30 cellular contexts compared by ENCODE assay signal in the genomic region with DNA sequence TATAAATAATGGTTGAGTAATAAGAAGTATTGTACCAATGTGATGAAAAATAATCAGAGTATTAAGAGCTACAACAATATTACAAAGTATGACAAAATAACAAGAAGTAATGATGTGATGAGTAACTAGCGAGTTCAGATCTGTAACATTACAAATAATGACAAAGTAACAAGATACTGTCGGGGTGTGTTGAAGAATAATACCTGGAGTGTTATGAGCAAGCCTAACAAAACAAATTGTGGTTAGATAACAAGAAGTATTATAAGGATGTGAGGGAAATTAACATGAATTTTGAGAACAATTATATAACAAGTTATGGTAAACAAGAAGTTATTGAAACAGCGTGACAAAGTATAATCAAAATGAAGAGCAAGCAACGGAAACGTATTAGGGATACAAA. TPM values are rescaled to one million over a fixed set of nuclear protein-coding genes. Genes with fewer than 3 reads are reported as not detected.
DNase-seq lines count a peak whose midpoint lies in the region; ATAC-seq, FAIRE-seq and TF ChIP-seq lines count a peak whose summit lies in the region.
"Had no signal": no experiment of that assay in that cellular context is flagged by ENCODE, and none has a peak within 500 bp of the region (broad histone marks: within the 10 kb centered on the region; RNA-seq: fewer than 3 reads in every experiment).

No MANE protein-coding gene starts in this region.

- TF ChIP-seq POLR2A in K562 (conservative IDR thresholded peaks at IDR 0.05) (no peak), testis (IDR thresholded peaks at IDR 0.05) (no peak)

- H3K27ac ChIP-seq in K562 (ENCODE audit: extremely low read depth, low read depth, low read length) (no peak overlapping the region), left lung (peak overlapping the region; percentile 70 to 86), testis (no peak overlapping the region)
- H3K27ac ChIP-seq: stomach, WERI-Rb-1 had no signal

- POLR2A ChIA-PET in K562 (lab: Yijun Ruan, JAX) = no interaction called here

- peaks cover 31 to 68% of the 10 kb centered on the region in 2 experiments; a peak in 4 of 5 replicates for H3K27me3 ChIP-seq in K562 (ENCODE audit: control insufficient read depth in 2 of 2, insufficient read depth in 2 of 2, low read length in 2 of 2)
- peaks cover 74 to 100% of the 10 kb centered on the region in 2 donors for H3K27me3 ChIP-seq in left lung
- peaks cover 7% of the 10 kb centered on the region for H3K27me3 ChIP-seq in testis

- H4K20me1 ChIP-seq in K562 (replicated peaks; ENCODE audit: control insufficient read depth, insufficient read depth, low read length) = no peaks in the 10 kb centered on the region

- H3K9ac ChIP-seq in K562 (ENCODE audit: insufficient read depth in 1 of 2, low read depth in 2 of 2, low read length in 2 of 2) = no peak overlapping the region

- H3K4me1 Mint-ChIP-seq in activated T-cell treated with anti-CD3 and anti-CD28 coated beads, Interleukin-2, amount 50 U/mL, for 72 hours (ENCODE audit: low read depth) = peaks cover 43% of the 10 kb centered on the region

- CTCF ChIA-PET in K562 (lab: Yijun Ruan, JAX; ENCODE audit: low intra/inter-chr PET ratio) = no interaction called here

- peak overlapping the region; percentile 49 for H3K27ac Mint-ChIP-seq in activated T-cell treated with anti-CD3 and anti-CD28 coated beads, Interleukin-2, amount 50 U/mL, for 72 hours
- H3K27ac Mint-ChIP-seq: activated naive CD4-positive, alpha-beta T cell treated with anti-CD3 and anti-CD28 coated beads for 36 hours; dendritic cell treated with granulocyte-macrophage colony-stimulating factor and Interleukin-4, amounts not matched to agents 40 ng/mL and 50 ng/mL, for 4 days; T-helper 2 cell treated with Interferon-gamma antibody and Interleukin-4, amounts not matched to agents 5 μg/mL and 100 μg/mL, for 36 hours had no signal

- no peak for TF ChIP-seq CTCF in K562 (IDR thresholded peaks at IDR 0.05 in 2 of 3, conservative IDR thresholded peaks at IDR 0.05 in 1 of 3; ENCODE audit: insufficient read depth in 2 of 3, low read depth in 1 of 3, low read length in 3 of 3)
- TF ChIP-seq CTCF in left lung (IDR thresholded peaks at IDR 0.05) = no peak
- peak; percentile 86 for TF ChIP-seq CTCF in subcutaneous adipose tissue (IDR thresholded peaks at IDR 0.05; ENCODE audit: low read depth)
- no peak for TF ChIP-seq CTCF in testis (IDR thresholded peaks at IDR 0.05)

- H3K4me1 ChIP-seq in K562 (replicated peaks in 1 of 2; ENCODE audit: control insufficient read depth in 2 of 2, insufficient read depth in 2 of 2, low read length in 2 of 2) (peaks cover 0 to 35% of the 10 kb centered on the region in 2 experiments; a peak in 2 of 5 replicates), left lung (peaks cover 11 to 19% of the 10 kb centered on the region in 2 donors), testis (peaks cover 7% of the 10 kb centered on the region)
- H3K4me1 ChIP-seq: HAP-1 had no signal

- no TSS peak for BruUV-seq in K562 (replicated peaks; lab: Mats Ljungman, UMichigan)

- WGBS in K562 (ENCODE audit: insufficient coverage, low coverage, missing lambda C conversion rate) = 1% methylated on average over 5 of the region's 5 CpGs
- 27 to 29% methylated on average over 5 of the region's 5 CpGs for WGBS in testis, 2 donors

- H3K36me3 ChIP-seq in K562 (ENCODE audit: control insufficient read depth, insufficient read depth, low read length) (no peaks in the 10 kb centered on the region), left lung (no peaks in the 10 kb centered on the region), testis (ENCODE audit: low read depth, missing control alignments) (no peaks in the 10 kb centered on the region)
- H3K36me3 ChIP-seq: HAP-1, stomach, WERI-Rb-1 had no signal

- no peak for TF ChIP-seq RAD21 in K562 (CRISPR knock-in tag; conservative IDR thresholded peaks at IDR 0.05 in 1 of 2, IDR thresholded peaks at IDR 0.05 in 1 of 2)

- H3K4me3 Mint-ChIP-seq in activated T-cell treated with anti-CD3 and anti-CD28 coated beads, Interleukin-2, amount 50 U/mL, for 72 hours = peak overlapping the region in 1 of 2 donors; percentile 69
- H3K4me3 Mint-ChIP-seq: activated CD4-positive, alpha-beta T cell treated with anti-CD3 and anti-CD28 coated beads, Interleukin-2, amount 10 ng/mL, durations not matched to agents 24 days and 14 days; dendritic cell treated with granulocyte-macrophage colony-stimulating factor and Interleukin-4, amounts not matched to agents 40 ng/mL and 50 ng/mL, for 4 days; T-helper 2 cell treated with Interferon-gamma antibody and Interleukin-4, amounts not matched to agents 5 μg/mL and 100 μg/mL, for 36 hours had no signal

- no peak for DNase-seq in activated T-cell treated with anti-CD3 and anti-CD28 coated beads, Interleukin-2, amount 50 U/mL, for 72 hours
- DNase-seq in activated T-cell treated with anti-CD3 and anti-CD28 coated beads for 4 hours = no peak
- no peak for DNase-seq in K562 (ENCODE audit: extremely low read depth in 1 of 4, low spot score in 3 of 4)
- no peak for DNase-seq in left lung
- DNase-seq in testis = no peak
- no peak for DNase-seq in MV-4-11 (lab: John Stamatoyannopoulos, UW)
- DNase-seq in NCI-H1417 treated with DMSO at 0.1 percent for 48 hours (lab: John Stamatoyannopoulos, UW) = no peak
- DNase-seq: activated CD4-positive, alpha-beta T cell treated with anti-CD3 and anti-CD28 coated beads, Interleukin-2, amount 10 ng/mL, durations not matched to agents 24 days and 14 days; activated naive CD4-positive, alpha-beta T cell treated with anti-CD3 and anti-CD28 coated beads for 36 hours; activated T-cell treated with anti-CD3 and anti-CD28 coated beads, Interleukin-2, amount 50 U/mL, for 48 hours; amygdala; DMS79 treated with DMSO at 0.1 percent for 48 hours; head of caudate nucleus; left cardiac atrium; mucosa of descending colon; NCI-H1105; NCI-H2029 treated with DMSO at 0.1 percent for 48 hours; NCI-H226; NCI-H748 treated with DMSO at 0.1 percent for 48 hours; stimulated activated CD4-positive, alpha-beta T cell treated with anti-CD3 and anti-CD28 coated beads, Interleukin-15, amount 100 ng/mL, for 24 hours; stomach; trophoblast cell; WERI-Rb-1 had no signal

- H3K4me3 ChIP-seq in K562 = no peak overlapping the region
- peak overlapping the region; percentile 30 to 35 for H3K4me3 ChIP-seq in left lung
- H3K4me3 ChIP-seq in testis = no peak overlapping the region
- H3K4me3 ChIP-seq: HAP-1, mucosa of descending colon had no signal

- TF ChIP-seq EP300 in K562 (IDR thresholded peaks at IDR 0.05; ENCODE audit: low read length) = no peak

- FAIRE-seq in K562 (lab: Jason Lieb, UNC) = peak; percentile 58

- no peaks in the 10 kb centered on the region for H3K9me1 ChIP-seq in K562 (ENCODE audit: control insufficient read depth, insufficient read depth, low read length)

- no peaks in the 10 kb centered on the region for H3K79me2 ChIP-seq in K562 (ENCODE audit: control insufficient read depth, insufficient read depth, low read length)

- no peak for ATAC-seq in activated T-cell treated with anti-CD3 and anti-CD28 coated beads, Interleukin-2, amount 50 U/mL, for 72 hours (replicated peaks in 1 of 2)
- ATAC-seq in K562 (no peak), left lung (no peak)
- ATAC-seq: left cardiac atrium, mucosa of descending colon, sciatic nerve, SK-N-SH treated with all-trans-retinoic acid at 6 μM for 48 hours had no signal

- intact Hi-C loops in K562 (cut with micrococcal nuclease) = no loop called here
- intact Hi-C loops in left lung (cut with DNase I) = no loop called here
- intact Hi-C loops in testis (cut with DNase I; ENCODE audit: low total_unique reads) = no loop called here

- H3K4me2 ChIP-seq in K562 (ENCODE audit: insufficient read depth, low read length) = no peak overlapping the region

- H3K27me3 Mint-ChIP-seq in activated T-cell treated with anti-CD3 and anti-CD28 coated beads, Interleukin-2, amount 50 U/mL, for 72 hours (ENCODE audit: low read depth) = peaks cover 75% of the 10 kb centered on the region

- H2AFZ ChIP-seq in K562 (ENCODE audit: low read depth, low read length) = no peak overlapping the region

- in situ Hi-C loops in K562 (cut with MboI) = no loop called here

- no peaks in the 10 kb centered on the region for H3K9me3 Mint-ChIP-seq in activated T-cell treated with anti-CD3 and anti-CD28 coated beads, Interleukin-2, amount 50 U/mL, for 72 hours
- H3K9me3 Mint-ChIP-seq: activated CD4-positive, alpha-beta T cell treated with anti-CD3 and anti-CD28 coated beads, Interleukin-2, amount 10 ng/mL, durations not matched to agents 24 days and 14 days; activated naive CD4-positive, alpha-beta T cell treated with anti-CD3 and anti-CD28 coated beads for 36 hours; dendritic cell treated with granulocyte-macrophage colony-stimulating factor and Interleukin-4, amounts not matched to agents 40 ng/mL and 50 ng/mL, for 4 days; neural crest cell; T-helper 2 cell treated with Interferon-gamma antibody and Interleukin-4, amounts not matched to agents 5 μg/mL and 100 μg/mL, for 36 hours had no signal

- H3K36me3 Mint-ChIP-seq in activated T-cell treated with anti-CD3 and anti-CD28 coated beads, Interleukin-2, amount 50 U/mL, for 72 hours (ENCODE audit: insufficient read depth in 2 of 2) = no peaks in the 10 kb centered on the region

- no peaks in the 10 kb centered on the region for H3K9me3 ChIP-seq in K562 (replicated peaks; ENCODE audit: control insufficient read depth, insufficient read depth, low read depth, low read length)
- H3K9me3 ChIP-seq in left lung = no peaks in the 10 kb centered on the region
- no peaks in the 10 kb centered on the region for H3K9me3 ChIP-seq in testis
- H3K9me3 ChIP-seq: HAP-1, mucosa of descending colon had no signal

RNA-seq across cellular contexts. Expression of a gene that starts 1.3 kb away (rescaled TPM):
- total RNA-seq in activated T-cell treated with anti-CD3 and anti-CD28 coated beads, Interleukin-2, amount 50 U/mL, for 72 hours = not detected
- not detected in 2 replicates for total RNA-seq in K562 (2011; cell fraction: chromatin; rRNA removed; ENCODE audit: low replicate concordance)
- not detected in 2 replicates for total RNA-seq in K562 (2011; cell fraction: nucleolus; rRNA removed)
- total RNA-seq in K562 (2011; cell fraction: nucleoplasm; rRNA removed) = not detected in 2 replicates
- total RNA-seq in K562 (2014; rRNA removed) (not detected in 2 replicates), K562 (2014; rRNA removed; fragmentation: Illumina TruSeq; extraction: Trizol) (not detected in 2 replicates), K562 (2015; rRNA removed; fragmentation: Illumina TruSeq; extraction: Trizol) (not detected in 2 replicates), K562 (2021) (not detected in 2 replicates), left lung (10 to 100 TPM; 21.2 to 29.3 TPM), subcutaneous adipose tissue (1 to 10 TPM in 2 of 4 donors, not detected in 2; 1.1 to 4.7 TPM), testis (1 to 10 TPM; 1.5 to 1.7 TPM)
- polyA plus RNA-seq in K562 (2011; rRNA removed) (not detected in 2 replicates), K562 (2014; fragmentation: Illumina TruSeq; extraction: Trizol) (not detected in 2 replicates), K562 (2014; fragmentation: Nextera tagmentation; extraction: Ambion mirVana) (not detected), K562 (2014; rRNA removed) (not detected in 2 replicates), testis (ENCODE audit: insufficient read depth, low read depth, low replicate concordance) (3.2 TPM)
- polyA plus RNA-seq in K562 (2011; cell fraction: cytosol; rRNA removed) = not detected in 2 replicates
- polyA plus RNA-seq in K562 (2011; cell fraction: nucleus; rRNA removed) = not detected in 2 replicates
- polyA plus RNA-seq in K562 (2012) = 0.06 TPM in 1 of 2 replicates, not detected in the other
- polyA minus RNA-seq in K562 (2011; rRNA and poly(A)+ RNA removed) = not detected in 2 replicates
- not detected in 2 replicates for polyA minus RNA-seq in K562 (2011; cell fraction: cytosol; rRNA and poly(A)+ RNA removed)
- polyA minus RNA-seq in K562 (2011; cell fraction: nucleus; rRNA and poly(A)+ RNA removed) = not detected in 2 replicates
- total RNA-seq: activated CD4-positive, alpha-beta T cell treated with anti-CD3 and anti-CD28 coated beads, Interleukin-2, amount 10 ng/mL, durations not matched to agents 24 days and 14 days; activated naive CD4-positive, alpha-beta T cell treated with anti-CD3 and anti-CD28 coated beads for 36 hours; left cardiac atrium; mucosa of descending colon; neural crest cell; sciatic nerve had no signal

RNA-seq across cellular contexts. Expression of a gene that starts 53.9 kb away (rescaled TPM):
- under 1 TPM; 0.10 to 0.44 TPM for total RNA-seq in activated T-cell treated with anti-CD3 and anti-CD28 coated beads, Interleukin-2, amount 50 U/mL, for 72 hours
- not detected in 2 replicates for total RNA-seq in K562 (2011; cell fraction: chromatin; rRNA removed; ENCODE audit: low replicate concordance)
- total RNA-seq in K562 (2011; cell fraction: nucleolus; rRNA removed) = not detected in 2 replicates
- not detected in 2 replicates for total RNA-seq in K562 (2011; cell fraction: nucleoplasm; rRNA removed)
- total RNA-seq in K562 (2014; rRNA removed) (not detected in 2 replicates), K562 (2014; rRNA removed; fragmentation: Illumina TruSeq; extraction: Trizol) (not detected in 2 replicates), K562 (2015; rRNA removed; fragmentation: Illumina TruSeq; extraction: Trizol) (not detected in 2 replicates), K562 (2021) (0.13 and 0.18 TPM in 2 replicates), left lung (100 to 1,000 TPM; 104 to 119 TPM), subcutaneous adipose tissue (10 to 100 TPM in 1 of 4 donors, 1 to 10 TPM in 3; 2.5 to 16.2 (median 4.1) TPM), testis (10 to 100 TPM; 20.1 to 29.6 TPM)
- polyA plus RNA-seq in K562 (2011; rRNA removed) (not detected in 2 replicates), K562 (2014; fragmentation: Illumina TruSeq; extraction: Trizol) (not detected in 2 replicates), K562 (2014; fragmentation: Nextera tagmentation; extraction: Ambion mirVana) (not detected), K562 (2014; rRNA removed) (not detected in 2 replicates), testis (ENCODE audit: insufficient read depth, low read depth, low replicate concordance) (14.8 TPM)
- not detected in 2 replicates for polyA plus RNA-seq in K562 (2011; cell fraction: cytosol; rRNA removed)
- polyA plus RNA-seq in K562 (2011; cell fraction: nucleus; rRNA removed) = not detected in 2 replicates
- 0.03 TPM in 1 of 2 replicates, not detected in the other for polyA plus RNA-seq in K562 (2012)
- polyA minus RNA-seq in K562 (2011; rRNA and poly(A)+ RNA removed) = not detected in 2 replicates
- polyA minus RNA-seq in K562 (2011; cell fraction: cytosol; rRNA and poly(A)+ RNA removed) = not detected in 2 replicates
- not detected in 2 replicates for polyA minus RNA-seq in K562 (2011; cell fraction: nucleus; rRNA and poly(A)+ RNA removed)
- total RNA-seq: activated CD4-positive, alpha-beta T cell treated with anti-CD3 and anti-CD28 coated beads, Interleukin-2, amount 10 ng/mL, durations not matched to agents 24 days and 14 days; activated naive CD4-positive, alpha-beta T cell treated with anti-CD3 and anti-CD28 coated beads for 36 hours had no signal

Comparison
In these comparisons a context has a peak if more than half of its experiments do, and no peak if none do; other contexts are left out.
1. H3K27ac ChIP-seq: peak in left lung (2 of 2); none in K562 (single experiment) and testis (0 of 2).
2. H3K4me3 ChIP-seq: peak in left lung (2 of 2); none in K562 (single experiment) and testis (0 of 2).